Comparison of ENCODE assay signal across 9 cellular contexts in the genomic region with DNA sequence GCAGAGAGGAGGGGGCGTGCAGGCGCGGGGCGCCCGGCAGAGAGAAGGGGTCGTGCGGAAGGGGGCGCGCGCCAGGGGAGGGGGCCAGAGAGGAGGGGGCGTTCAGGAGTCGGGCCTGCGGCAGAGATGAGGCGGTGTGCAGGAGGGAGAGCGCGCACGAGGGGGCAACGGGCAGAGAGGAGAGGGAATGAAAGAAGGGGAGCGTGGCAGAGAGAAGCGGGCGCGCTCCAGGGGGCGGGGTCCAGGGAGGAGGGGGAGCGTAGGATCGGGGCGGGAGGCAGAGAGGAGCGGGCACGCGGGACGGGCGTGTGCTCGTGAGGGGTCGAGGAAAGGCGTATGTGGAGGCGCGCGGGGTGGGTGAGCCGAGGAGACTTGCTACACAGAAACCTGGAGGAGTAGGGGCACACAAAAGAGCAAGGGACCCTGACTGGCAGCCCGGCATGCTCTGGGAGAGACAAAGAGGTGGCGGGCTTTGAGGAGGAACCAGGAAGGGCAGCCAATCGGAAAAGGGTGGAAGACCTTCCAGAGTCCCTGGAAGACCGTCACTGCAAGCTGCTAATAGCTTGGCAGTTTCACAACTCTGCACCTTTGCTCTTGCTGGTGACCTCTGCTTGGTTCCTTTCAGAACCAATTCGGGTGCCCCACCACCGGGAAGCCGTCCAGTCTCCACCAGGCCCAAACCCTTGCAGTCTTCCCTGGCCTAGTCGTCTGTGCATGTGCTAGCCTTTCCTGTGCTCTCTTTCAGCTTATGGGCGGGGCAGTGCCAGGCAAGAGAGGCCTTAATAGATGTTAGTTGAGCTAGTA. TPM values are rescaled to one million over a fixed set of nuclear protein-coding genes. Genes with fewer than 3 reads are reported as not detected.
DNase-seq lines count a peak whose midpoint lies in the region; ATAC-seq and TF ChIP-seq lines count a peak whose summit lies in the region.
"Had no signal": no experiment of that assay in that cellular context is flagged by ENCODE, and none has a peak within 500 bp of the region (broad histone marks: within the 10 kb centered on the region; RNA-seq: fewer than 3 reads in every experiment).

No MANE protein-coding gene starts in this region.

- no peak overlapping the region for H3K27ac Mint-ChIP-seq in CD4-positive, alpha-beta T cell
- H3K27ac Mint-ChIP-seq in endothelial cell (ENCODE audit: unreplicated experiment), result peak overlapping the region; percentile 30
- H3K27ac Mint-ChIP-seq in nephron progenitor cell, result peak overlapping the region; percentile 51

- no peaks in the 10 kb centered on the region for H3K9me3 Mint-ChIP-seq in CD4-positive, alpha-beta T cell
- H3K9me3 Mint-ChIP-seq in endothelial cell (ENCODE audit: unreplicated experiment) (peaks cover 4% of the 10 kb centered on the region), nephron progenitor cell (peaks cover 7% of the 10 kb centered on the region)

- POLR2A ChIA-PET in CD4-positive, alpha-beta T cell (lab: Charles Lee), result no interaction called here

- no peak for DNase-seq in CD4-positive, alpha-beta T cell
- DNase-seq in NCI-H2227 (lab: John Stamatoyannopoulos, UW; ENCODE audit: unreplicated experiment) (peak; percentile 67), endothelial cell (ENCODE audit: low spot score) (peak; percentile 24), nephron progenitor cell (peak; percentile 68), HT-29 (ENCODE audit: low spot score) (no peak), occipital lobe (lab: John Stamatoyannopoulos, UW) (no peak)
- no peak for DNase-seq in activated effector memory CD4-positive, alpha-beta T cell treated with anti-CD3 and anti-CD28 coated beads, Interleukin-2, amount 50 U/mL, for 16 hours

- intact Hi-C loops in CD4-positive, alpha-beta T cell (cut with DNase I, micrococcal nuclease), result no loop called here

- CTCF ChIA-PET in CD4-positive, alpha-beta T cell (lab: Charles Lee), result no interaction called here

- TF ChIP-seq CTCF in CD4-positive, alpha-beta T cell (IDR thresholded peaks at IDR 0.05), result no peak
- no peak for TF ChIP-seq CTCF in endothelial cell (IDR thresholded peaks at IDR 0.05; ENCODE audit: unreplicated experiment)
- TF ChIP-seq CTCF in nephron progenitor cell (IDR thresholded peaks at IDR 0.05), result no peak

- H3K4me3 Mint-ChIP-seq in CD4-positive, alpha-beta T cell, result peak overlapping the region; percentile 85
- peak overlapping the region; percentile 91 for H3K4me3 Mint-ChIP-seq in endothelial cell (ENCODE audit: unreplicated experiment)
- H3K4me3 Mint-ChIP-seq in nephron progenitor cell, result peak overlapping the region; percentile 87

- peak; percentile 45 for ATAC-seq in CD4-positive, alpha-beta T cell (ENCODE audit: poor library complexity)
- no peak for ATAC-seq in GM21619 (IDR thresholded peaks at IDR 0.05; ENCODE audit: unreplicated experiment)
- ATAC-seq: GM12878 had no signal

- H3K27me3 ChIP-seq in CD4-positive, alpha-beta T cell (ENCODE audit: control insufficient read depth, insufficient read depth, low read length), result peaks cover 21% of the 10 kb centered on the region

- no peaks in the 10 kb centered on the region for H3K9me3 ChIP-seq in CD4-positive, alpha-beta T cell (ENCODE audit: control insufficient read depth, low read length)

- no peak overlapping the region for H3K27ac ChIP-seq in CD4-positive, alpha-beta T cell (ENCODE audit: low read depth, low read length)

- H3K27me3 Mint-ChIP-seq in CD4-positive, alpha-beta T cell, result peaks cover 29% of the 10 kb centered on the region
- H3K27me3 Mint-ChIP-seq in endothelial cell (ENCODE audit: unreplicated experiment) (peaks cover 13% of the 10 kb centered on the region), nephron progenitor cell (ENCODE audit: low read depth, poor library complexity) (peaks cover 15% of the 10 kb centered on the region)

- H3K36me3 Mint-ChIP-seq in CD4-positive, alpha-beta T cell (ENCODE audit: low read depth), result no peaks in the 10 kb centered on the region
- H3K36me3 Mint-ChIP-seq in endothelial cell (ENCODE audit: low read depth, unreplicated experiment) (no peaks in the 10 kb centered on the region), nephron progenitor cell (ENCODE audit: low read depth) (peaks cover 5% of the 10 kb centered on the region)

- no peaks in the 10 kb centered on the region for H3K4me1 Mint-ChIP-seq in CD4-positive, alpha-beta T cell (ENCODE audit: low read depth)
- H3K4me1 Mint-ChIP-seq in endothelial cell (ENCODE audit: unreplicated experiment) (no peaks in the 10 kb centered on the region), nephron progenitor cell (peaks cover 21% of the 10 kb centered on the region)

RNA-seq across cellular contexts. Expression of a gene that starts 0.6 kb away (rescaled TPM):
- total RNA-seq in CD4-positive, alpha-beta T cell, result not detected
- total RNA-seq in endothelial cell (ENCODE audit: unreplicated experiment) (not detected), occipital lobe (1.4 TPM)
- total RNA-seq in HT-29 (2014; rRNA removed; shearing (Covaris generic)), result not detected in 2 replicates
- total RNA-seq: GM12878 had no signal

RNA-seq across cellular contexts. Expression of a gene that starts 0.6 kb away (rescaled TPM):
- not detected for total RNA-seq in CD4-positive, alpha-beta T cell
- total RNA-seq in endothelial cell (ENCODE audit: unreplicated experiment), result not detected
- total RNA-seq in HT-29 (2014; rRNA removed; shearing (Covaris generic)), result not detected in 2 replicates
- total RNA-seq in occipital lobe, result not detected
- total RNA-seq: GM12878 had no signal

RNA-seq across cellular contexts. Expression of a gene that starts 51.1 kb away (rescaled TPM):
- total RNA-seq in CD4-positive, alpha-beta T cell, result 1 to 10 TPM; 3.9 to 4.6 TPM
- 147 TPM for total RNA-seq in endothelial cell (ENCODE audit: unreplicated experiment)
- total RNA-seq in HT-29 (2014; rRNA removed; shearing (Covaris generic)), result 8.6 and 9.3 TPM in 2 replicates
- 70.5 TPM for total RNA-seq in occipital lobe

Comparison
In these comparisons a context has a peak if more than half of its experiments do, and no peak if none do; other contexts are left out.
1. DNase-seq: peak in NCI-H2227 (single experiment), endothelial cell (single experiment) and nephron progenitor cell (single experiment); none in CD4-positive, alpha-beta T cell (0 of 10), HT-29 (single experiment), activated effector memory CD4-positive, alpha-beta T cell treated with anti-CD3 and anti-CD28 coated beads, Interleukin-2, amount 50 U/mL, for 16 hours (single experiment) and occipital lobe (single experiment).
2. Peak in every context shown above with its lines, with median percentiles within 50 percentile points of each other: H3K4me3 Mint-ChIP-seq.